ENCODE assay signal across 8 cellular contexts in genomic region chr10:96287392-96288105, GRCh38. TPM values are rescaled to one million over a fixed set of nuclear protein-coding genes. Genes with fewer than 3 reads are reported as not detected.
DNase-seq lines count a peak whose midpoint lies in the region; ATAC-seq, FAIRE-seq and TF ChIP-seq lines count a peak whose summit lies in the region.

No MANE protein-coding gene starts in this region.

- H3K4me3 ChIP-seq in cardiac fibroblast (replicated peaks in 1 of 2; ENCODE audit: low read depth in 2 of 2, low read length in 2 of 2) = no peak overlapping the region
- peak overlapping the region; percentile 8 for H3K4me3 ChIP-seq in smooth muscle cell
- no peak overlapping the region for H3K4me3 ChIP-seq in left ventricle myocardium inferior

- H3K27ac ChIP-seq in smooth muscle cell (ENCODE audit: low read depth) (no peak overlapping the region), left ventricle myocardium inferior (replicated peaks) (no peak overlapping the region)

- DNase-seq in GM12892 (ENCODE audit: insufficient read length) = no peak
- peak; percentile 5 for DNase-seq in KBM-7
- DNase-seq in cardiac fibroblast (ENCODE audit: low read depth in 2 of 2) = peak; percentile 2
- DNase-seq in smooth muscle cell (lab: John Stamatoyannopoulos, UW; ENCODE audit: unreplicated experiment) = no peak
- DNase-seq in ecto neural progenitor cell (ENCODE audit: low spot score) = no peak
- no peak for DNase-seq in HPDE6-E6E7 (ENCODE audit: extremely low spot score)
- DNase-seq in left ventricle myocardium inferior = no peak

- H3K9ac ChIP-seq in smooth muscle cell (ENCODE audit: low read depth) = no peak overlapping the region

- H2AFZ ChIP-seq in smooth muscle cell (ENCODE audit: low read depth) = no peak overlapping the region

- no peak overlapping the region for H3K4me2 ChIP-seq in smooth muscle cell

- H3K9me3 ChIP-seq in smooth muscle cell (replicated peaks; ENCODE audit: low read depth) (no peaks in the 10 kb centered on the region), left ventricle myocardium inferior (replicated peaks) (no peaks in the 10 kb centered on the region)

- ATAC-seq in GM21619 (IDR thresholded peaks at IDR 0.05; ENCODE audit: unreplicated experiment) = peak; percentile 58

- TF ChIP-seq CTCF in cardiac fibroblast (IDR thresholded peaks at IDR 0.05; ENCODE audit: low read depth, low read length) = no peak
- TF ChIP-seq CTCF in smooth muscle cell (IDR thresholded peaks at IDR 0.05; ENCODE audit: borderline replicate concordance, insufficient read depth, poor library complexity, severe bottlenecking) = no peak
- no peak for TF ChIP-seq CTCF in left ventricle myocardium inferior (IDR thresholded peaks at IDR 0.05; ENCODE audit: borderline replicate concordance)

- FAIRE-seq in GM12892 (lab: Jason Lieb, UNC) = no peak

- H3K36me3 ChIP-seq in smooth muscle cell (ENCODE audit: low read depth) = no peaks in the 10 kb centered on the region
- no peaks in the 10 kb centered on the region for H3K36me3 ChIP-seq in left ventricle myocardium inferior

- no peaks in the 10 kb centered on the region for H3F3A ChIP-seq in smooth muscle cell (ENCODE audit: low read depth)

- H4K20me1 ChIP-seq in smooth muscle cell (ENCODE audit: low read depth) = no peaks in the 10 kb centered on the region

- H3K79me2 ChIP-seq in smooth muscle cell (ENCODE audit: low read depth) = no peaks in the 10 kb centered on the region

- in situ Hi-C loops in KBM-7 (cut with MboI; ENCODE audit: low pct_unique_long_range_greater_than_20kb, low sequenced_read_pairs) = no loop called here

- peak; percentile 53; the same call in 1 of the 2 replicates for TF ChIP-seq POLR2A in GM12892 (IDR thresholded peaks at IDR 0.05; ENCODE audit: low read depth, low read length)

- intact Hi-C loops in left ventricle myocardium inferior (cut with micrococcal nuclease) = no loop called here

- no peaks in the 10 kb centered on the region for H3K27me3 ChIP-seq in smooth muscle cell (ENCODE audit: low read depth)
- peaks cover 77% of the 10 kb centered on the region for H3K27me3 ChIP-seq in left ventricle myocardium inferior (ENCODE audit: low read depth)

- H3K4me1 ChIP-seq in smooth muscle cell (ENCODE audit: low read depth) (no peaks in the 10 kb centered on the region), left ventricle myocardium inferior (peaks cover 4% of the 10 kb centered on the region)

- WGBS in smooth muscle cell (ENCODE audit: low lambda C conversion rate) = 68% methylated on average over 6 of the region's 6 CpGs

RNA-seq across cellular contexts. Expression of gene BLNK, which starts 16.2 kb away (rescaled TPM):
- 106 TPM for polyA plus RNA-seq in GM12892 (2012; ENCODE audit: missing spikeins)
- total RNA-seq in smooth muscle cell (1.3 and 6.1 TPM in 2 replicates), left ventricle myocardium inferior (1.4 TPM)
- polyA plus RNA-seq in smooth muscle cell = 1.3 and 2.5 TPM in 2 replicates

RNA-seq across cellular contexts. Expression of gene DNTT, which starts 16.7 kb away (rescaled TPM):
- polyA plus RNA-seq in GM12892 (2012; ENCODE audit: missing spikeins) = not detected
- total RNA-seq in smooth muscle cell (not detected in 2 replicates), left ventricle myocardium inferior (not detected)
- not detected in 2 replicates for polyA plus RNA-seq in smooth muscle cell

Comparison
In these comparisons a context has a peak if more than half of its experiments do, and no peak if none do; other contexts are left out.
1. DNase-seq: peak in KBM-7 (single experiment) and cardiac fibroblast (2 of 2); none in GM12892 (single experiment), smooth muscle cell (single experiment), ecto neural progenitor cell (single experiment), HPDE6-E6E7 (single experiment) and left ventricle myocardium inferior (single experiment).